8 cellular contexts compared by ENCODE assay signal in genomic region chr6:71288228-71289038, GRCh38. TPM values are rescaled to one million over a fixed set of nuclear protein-coding genes. Genes with fewer than 3 reads are reported as not detected.
DNase-seq lines count a peak whose midpoint lies in the region; TF ChIP-seq lines count a peak whose summit lies in the region.

Gene OGFRL1, plus strand, starts transcription at chr6:71288811. Its CDS starts 126 bp downstream, at chr6:71288937.

- H3K4me3 Mint-ChIP-seq in endothelial cell (ENCODE audit: unreplicated experiment) (peak within 1 kb of the TSS; percentile 88), mesothelial cell of epicardium (peak within 1 kb of the TSS; percentile 76)

- DNase-seq in COR-L47 (lab: John Stamatoyannopoulos, UW) (peak; percentile 75), GM20000 (ENCODE audit: low spot score) (peak; percentile 95), HPDE6-E6E7 (ENCODE audit: extremely low spot score) (peak; percentile 85), NOMO-1 treated with dmso at 0.1 percent for 144 hours (lab: John Stamatoyannopoulos, UW; ENCODE audit: unreplicated experiment) (peak; percentile 68), endothelial cell (ENCODE audit: low spot score) (peak; percentile 70), mesothelial cell of epicardium (ENCODE audit: low spot score in 2 of 2, unreplicated experiment in 2 of 2) (peak; percentile 36 to 66)
- DNase-seq in activated CD8-positive, alpha-beta memory T cell treated with anti-CD3 and anti-CD28 coated beads, Interleukin-2, amount 50 U/mL, for 24 hours (ENCODE audit: extremely low read depth): peak; percentile 29
- peak; percentile 47 to 55 for DNase-seq in stimulated activated CD8-positive, alpha-beta memory T cell treated with anti-CD3 and anti-CD28 coated beads, Interleukin-15, amount 100 ng/mL, for 48 hours (ENCODE audit: low read depth in 2 of 2)

- TF ChIP-seq CTCF in GM20000 (IDR thresholded peaks at IDR 0.05; ENCODE audit: extremely low read depth, missing control alignments) (peak; percentile 17), endothelial cell (IDR thresholded peaks at IDR 0.05; ENCODE audit: unreplicated experiment) (no peak), mesothelial cell of epicardium (IDR thresholded peaks at IDR 0.05; ENCODE audit: unreplicated experiment) (no peak)

- no peak within 1 kb of the TSS for H3K27ac Mint-ChIP-seq in endothelial cell (ENCODE audit: unreplicated experiment)
- no peak within 1 kb of the TSS for H3K27ac Mint-ChIP-seq in mesothelial cell of epicardium

- H3K9me3 Mint-ChIP-seq in endothelial cell (ENCODE audit: unreplicated experiment) (no peaks in the 10 kb centered on the region), mesothelial cell of epicardium (no peaks in the 10 kb centered on the region)

- H3K4me1 Mint-ChIP-seq in endothelial cell (ENCODE audit: unreplicated experiment) (peaks cover 9% of the 10 kb centered on the region), mesothelial cell of epicardium (peaks cover 11% of the 10 kb centered on the region)

- peaks cover 7% of the 10 kb centered on the region for H3K27me3 Mint-ChIP-seq in endothelial cell (ENCODE audit: unreplicated experiment)
- no peaks in the 10 kb centered on the region for H3K27me3 Mint-ChIP-seq in mesothelial cell of epicardium (ENCODE audit: low read depth)

- no peaks in the 10 kb centered on the region for H3K36me3 Mint-ChIP-seq in endothelial cell (ENCODE audit: low read depth, unreplicated experiment)
- H3K36me3 Mint-ChIP-seq in mesothelial cell of epicardium: peaks cover under 1% of the 10 kb centered on the region

RNA-seq across cellular contexts. Expression of gene OGFRL1, which starts in this region (rescaled TPM):
- total RNA-seq in endothelial cell (ENCODE audit: unreplicated experiment) (6.0 TPM), mesothelial cell of epicardium (3.8 to 4.4 TPM (median 3.8 TPM) in 3 replicates)

Comparison
In these comparisons a context has a peak if more than half of its experiments do, and no peak if none do; other contexts are left out.
1. Peak in every context shown above with its lines: DNase-seq.
2. DNase-seq: peak in every context shown above with its lines; median percentile 95 in GM20000; 85 in HPDE6-E6E7; 75 in COR-L47; 70 in endothelial cell; 68 in NOMO-1 treated with dmso at 0.1 percent for 144 hours; 51 in mesothelial cell of epicardium; 51 in stimulated activated CD8-positive, alpha-beta memory T cell treated with anti-CD3 and anti-CD28 coated beads, Interleukin-15, amount 100 ng/mL, for 48 hours; 29 in activated CD8-positive, alpha-beta memory T cell treated with anti-CD3 and anti-CD28 coated beads, Interleukin-2, amount 50 U/mL, for 24 hours.